Comparison of ENCODE assay signal across 22 cellular contexts in genomic region chr1:89871768-89872473, GRCh38. TPM values are rescaled to one million over a fixed set of nuclear protein-coding genes. Genes with fewer than 3 reads are reported as not detected.
A peak's percentile ranks its signal among the peaks of the same experiment; 100 is the strongest.
DNase-seq lines count a peak whose midpoint lies in the region; ATAC-seq and TF ChIP-seq lines count a peak whose summit lies in the region.
"Had no signal": no experiment of that assay in that cellular context is flagged by ENCODE, and none has a peak within 500 bp of the region (broad histone marks: within the 10 kb centered on the region; RNA-seq: fewer than 3 reads in every experiment).

No MANE protein-coding gene starts in this region.

- 0 out of 3 replicates have a peak overlapping the region, but pooled peaks have one; percentile 25 for H2BK15ac ChIP-seq in IMR-90 (ENCODE audit: low read depth, low read length)

- no peak for TF ChIP-seq RAD21 in IMR-90 (IDR thresholded peaks at IDR 0.05; ENCODE audit: low read length)

- H3K27ac Mint-ChIP-seq in CD4-positive, CD25-positive, alpha-beta regulatory T cell: peak overlapping the region; percentile 7 to 58 (median 44)
- H3K27ac Mint-ChIP-seq: nephron progenitor cell had no signal

- in situ Hi-C loops in IMR-90 (cut with MboI; ENCODE audit: low sequenced_read_pairs): no loop called here

- H3K4me2 ChIP-seq in IMR-90 (ENCODE audit: low read depth, low read length): no peak overlapping the region

- H4K20me1 ChIP-seq in IMR-90 (ENCODE audit: insufficient read depth, low read length): no peaks in the 10 kb centered on the region

- dilution Hi-C loops in IMR-90 (cut with HindIII; ENCODE audit: low sequenced_read_pairs, unreplicated experiment): no loop called here

- peak overlapping the region in 1 of 4 donors; percentile 10 for H3K4me3 Mint-ChIP-seq in CD4-positive, CD25-positive, alpha-beta regulatory T cell
- H3K4me3 Mint-ChIP-seq: nephron progenitor cell had no signal

- H3K9me3 Mint-ChIP-seq in CD4-positive, CD25-positive, alpha-beta regulatory T cell: no peaks in the 10 kb centered on the region
- H3K9me3 Mint-ChIP-seq: activated T-helper 17 cell treated with anti-CD3 and anti-CD28 coated beads, Interleukin-2, amount 50 U/mL, for 72 hours; nephron progenitor cell had no signal

- no peak overlapping the region for H3K9ac ChIP-seq in IMR-90 (ENCODE audit: low read depth, low read length)
- no peak overlapping the region for H3K9ac ChIP-seq in endocrine pancreas (ENCODE audit: control insufficient read depth, insufficient read depth, low read length)

- TF ChIP-seq CTCF in IMR-90 (conservative IDR thresholded peaks at IDR 0.05; ENCODE audit: low read depth, low read length) (no peak), right lobe of liver (IDR thresholded peaks at IDR 0.05) (no peak), esophagus muscularis mucosa (IDR thresholded peaks at IDR 0.05) (no peak)

- peaks cover 18 to 79% (median 52%) of the 10 kb centered on the region in 4 donors for H3K4me1 Mint-ChIP-seq in CD4-positive, CD25-positive, alpha-beta regulatory T cell

- peaks cover 2% of the 10 kb centered on the region for H3K36me3 ChIP-seq in CD4-positive, CD25-positive, alpha-beta regulatory T cell (ENCODE audit: control insufficient read depth, insufficient read depth, low read length)
- H3K36me3 ChIP-seq in IMR-90 (ENCODE audit: control insufficient read depth, insufficient read depth, low read length) (peaks cover 3% of the 10 kb centered on the region), endocrine pancreas (ENCODE audit: control insufficient read depth, insufficient read depth, low read length) (no peaks in the 10 kb centered on the region), right lobe of liver (peaks cover 0 to 9% (median 0%) of the 10 kb centered on the region in 4 donors), esophagus muscularis mucosa (peaks cover 0 to 17% (median 7%) of the 10 kb centered on the region in 4 donors)
- H3K36me3 ChIP-seq: ascending aorta, ovary had no signal

- no peaks in the 10 kb centered on the region; the same call in 1 of the 2 replicates for H3K9me1 ChIP-seq in IMR-90 (ENCODE audit: insufficient read depth, low read length)

- no peaks in the 10 kb centered on the region for H3K27me3 ChIP-seq in CD4-positive, CD25-positive, alpha-beta regulatory T cell (ENCODE audit: control insufficient read depth, insufficient read depth, low read length)
- H3K27me3 ChIP-seq in IMR-90 (ENCODE audit: control insufficient read depth, insufficient read depth, low read length): no peaks in the 10 kb centered on the region
- H3K27me3 ChIP-seq in endocrine pancreas (ENCODE audit: control insufficient read depth, insufficient read depth, low read length): no peaks in the 10 kb centered on the region
- no peaks in the 10 kb centered on the region for H3K27me3 ChIP-seq in right lobe of liver
- H3K27me3 ChIP-seq in esophagus muscularis mucosa: no peaks in the 10 kb centered on the region
- H3K27me3 ChIP-seq: ascending aorta, ovary, tibial artery had no signal

- H3K27ac ChIP-seq in CD4-positive, CD25-positive, alpha-beta regulatory T cell (ENCODE audit: insufficient read depth, low read length, poor library complexity, severe bottlenecking): no peak overlapping the region
- H3K27ac ChIP-seq in IMR-90 (ENCODE audit: insufficient read depth, low read length) (no peak overlapping the region), right lobe of liver (peak overlapping the region; percentile 0 to 84 (median 69)), esophagus muscularis mucosa (replicated peaks in 1 of 4) (no peak overlapping the region)
- H3K27ac ChIP-seq: ascending aorta, ovary, tibial artery had no signal

- peaks cover 17% of the 10 kb centered on the region for H3K4me1 ChIP-seq in CD4-positive, CD25-positive, alpha-beta regulatory T cell (ENCODE audit: control insufficient read depth, insufficient read depth, low read length, poor library complexity, severe bottlenecking)
- H3K4me1 ChIP-seq in IMR-90 (ENCODE audit: control insufficient read depth, insufficient read depth, low read length): no peaks in the 10 kb centered on the region; the same call in 1 of the 2 replicates
- H3K4me1 ChIP-seq in endocrine pancreas (ENCODE audit: control insufficient read depth, insufficient read depth, low read length): peaks cover 24% of the 10 kb centered on the region
- H3K4me1 ChIP-seq in right lobe of liver: peaks cover 0 to 21% (median 4%) of the 10 kb centered on the region in 4 donors
- H3K4me1 ChIP-seq in esophagus muscularis mucosa: peaks cover 1 to 12% (median 9%) of the 10 kb centered on the region in 4 donors
- H3K4me1 ChIP-seq: ascending aorta, tibial artery had no signal

- CTCF ChIA-PET in IMR-90 (lab: Yijun Ruan, JAX): no interaction called here

- peaks cover 45% of the 10 kb centered on the region for H3K36me3 Mint-ChIP-seq in CD4-positive, CD25-positive, alpha-beta regulatory T cell

- no peak overlapping the region for H2AFZ ChIP-seq in IMR-90 (replicated peaks; ENCODE audit: low read length, poor library complexity)

- H3K79me1 ChIP-seq in IMR-90 (ENCODE audit: low read depth in 1 of 2, low read length in 2 of 2): peaks cover 13 to 34% of the 10 kb centered on the region in 2 experiments

- no peak for TF ChIP-seq EP300 in esophagus muscularis mucosa (IDR thresholded peaks at IDR 0.05)

- H3K9me3 ChIP-seq in CD4-positive, CD25-positive, alpha-beta regulatory T cell (ENCODE audit: control insufficient read depth in 2 of 2, low read length in 2 of 2): no peaks in the 10 kb centered on the region
- H3K9me3 ChIP-seq in IMR-90 (ENCODE audit: control insufficient read depth, insufficient read depth, low read length): no peaks in the 10 kb centered on the region
- no peaks in the 10 kb centered on the region for H3K9me3 ChIP-seq in endocrine pancreas (ENCODE audit: control insufficient read depth, low read length)
- H3K9me3 ChIP-seq in right lobe of liver: no peaks in the 10 kb centered on the region
- no peaks in the 10 kb centered on the region for H3K9me3 ChIP-seq in esophagus muscularis mucosa
- H3K9me3 ChIP-seq: ascending aorta, ovary, tibial artery had no signal

- H4K5ac ChIP-seq in IMR-90 (ENCODE audit: low read depth, low read length): no peak overlapping the region

- no TSS peak for BruUV-seq in IMR-90 (replicated peaks; lab: Mats Ljungman, UMichigan)

- no peak overlapping the region for H3K18ac ChIP-seq in IMR-90 (ENCODE audit: low read depth, low read length)

- WGBS in IMR-90 (ENCODE audit: extremely low coverage in 2 of 2, insufficient read length in 1 of 2), 2 experiments: 90% methylated on average over 3 of the region's 9 CpGs; no CpG with 5 or more reads in 1 of the 2 experiments
- WGBS in right lobe of liver (ENCODE audit: insufficient coverage, low coverage, low lambda C conversion rate, missing lambda C conversion rate): 44% methylated on average over 9 of the region's 9 CpGs
- 93% methylated on average over 9 of the region's 9 CpGs for WGBS in esophagus muscularis mucosa

- H4K91ac ChIP-seq in IMR-90 (ENCODE audit: insufficient read depth, low read depth, low read length): no peak overlapping the region

- H2AK5ac ChIP-seq in IMR-90 (ENCODE audit: low read depth, low read length): no peak overlapping the region

- H2BK20ac ChIP-seq in IMR-90 (ENCODE audit: low read depth, low read length): no peak overlapping the region

- H3K56ac ChIP-seq in IMR-90 (ENCODE audit: extremely low read depth, insufficient read depth, low read length): no peak overlapping the region

- no peak overlapping the region for H2BK120ac ChIP-seq in IMR-90 (ENCODE audit: low read depth, low read length)

- H3K23ac ChIP-seq in IMR-90 (ENCODE audit: low read depth, low read length): no peak overlapping the region

- H3K14ac ChIP-seq in IMR-90 (replicated peaks; ENCODE audit: low read depth, low read length): no peak overlapping the region

- no peak overlapping the region for H2AK9ac ChIP-seq in IMR-90 (replicated peaks; ENCODE audit: low read depth, low read length, poor library complexity)

- H3K4ac ChIP-seq in IMR-90 (ENCODE audit: low read depth, low read length): no peak overlapping the region

- no peak for TF ChIP-seq POLR2A in IMR-90 (IDR thresholded peaks at IDR 0.05; ENCODE audit: low read depth, low read length)
- TF ChIP-seq POLR2A in right lobe of liver (IDR thresholded peaks at IDR 0.05): peak; percentile 39
- TF ChIP-seq POLR2A in esophagus muscularis mucosa (IDR thresholded peaks at IDR 0.05; ENCODE audit: low read depth): no peak

- no peak overlapping the region for H3K4me3 ChIP-seq in CD4-positive, CD25-positive, alpha-beta regulatory T cell (ENCODE audit: low read depth, low read length)
- H3K4me3 ChIP-seq in IMR-90 (ENCODE audit: insufficient read depth, low read depth, low read length) (no peak overlapping the region), endocrine pancreas (ENCODE audit: control insufficient read depth, insufficient read depth, low read length) (peak overlapping the region; percentile 57), right lobe of liver (peak overlapping the region in 1 of 3 donors; percentile 26), esophagus muscularis mucosa (no peak overlapping the region)
- H3K4me3 ChIP-seq: ascending aorta, ovary, tibial artery had no signal

- H4K8ac ChIP-seq in IMR-90 (ENCODE audit: low read depth in 2 of 2, low read length in 2 of 2): no peak overlapping the region

- H2BK5ac ChIP-seq in IMR-90 (ENCODE audit: low read depth, low read length, poor library complexity, severe bottlenecking): no peak overlapping the region

- no peaks in the 10 kb centered on the region for H3K27me3 Mint-ChIP-seq in CD4-positive, CD25-positive, alpha-beta regulatory T cell
- H3K27me3 Mint-ChIP-seq: activated naive CD8-positive, alpha-beta T cell; activated T-helper 17 cell treated with anti-CD3 and anti-CD28 coated beads, Interleukin-2, amount 50 U/mL, for 72 hours had no signal

- intact Hi-C loops in IMR-90 (cut with micrococcal nuclease) (no loop called here), right lobe of liver (cut with DNase I) (no loop called here), esophagus muscularis mucosa (cut with DNase I) (no loop called here)

- no peak for DNase-seq in CD4-positive, CD25-positive, alpha-beta regulatory T cell
- no peak for DNase-seq in IMR-90
- peak in 1 of 3 donors; percentile 56 for DNase-seq in right lobe of liver
- no peak for DNase-seq in activated CD4-positive, CD25-positive, alpha-beta regulatory T cell (lab: John Stamatoyannopoulos, UW)
- no peak for DNase-seq in RKO (ENCODE audit: low spot score)
- no peak for DNase-seq in esophagus muscularis mucosa (ENCODE audit: extremely low spot score)
- DNase-seq: activated CD4-positive, alpha-beta T cell treated with anti-CD3 and anti-CD28 coated beads, Interleukin-2, amount 50 U/mL, for 48 hours; activated CD8-positive, alpha-beta memory T cell treated with anti-CD3 and anti-CD28 coated beads, Interleukin-2, amount 50 U/mL, for 48 hours; central memory CD4-positive, alpha-beta T cell; KG1; MM.1S; NCI-H1417 treated with DMSO at 0.1 percent for 48 hours; nephron progenitor cell; ovary; stimulated activated CD4-positive, alpha-beta T cell treated with anti-CD3 and anti-CD28 coated beads, Interleukin-4, amount 100 ng/mL, for 4 hours; stimulated activated naive CD4-positive, alpha-beta T cell; tibial artery had no signal

- POLR2A ChIA-PET in IMR-90 (lab: Charles Lee; ENCODE audit: unreplicated experiment): no interaction called here

- no peak for ATAC-seq in CD4-positive, CD25-positive, alpha-beta regulatory T cell (ENCODE audit: low read depth in 2 of 2)
- ATAC-seq in IMR-90 (ENCODE audit: low read depth) (no peak), right lobe of liver (peak; percentile 65 to 92 (median 82)), HG02884 (IDR thresholded peaks at IDR 0.05; ENCODE audit: unreplicated experiment) (no peak)
- ATAC-seq: activated T-helper 17 cell treated with anti-CD3 and anti-CD28 coated beads, Interleukin-2, amount 50 U/mL, for 72 hours had no signal

RNA-seq across cellular contexts. Expression of gene LRRC8D, which starts 51.1 kb away (rescaled TPM):
- 23.6 TPM for total RNA-seq in CD4-positive, CD25-positive, alpha-beta regulatory T cell
- 10 to 100 TPM; 45.4 to 69.0 (median 56.8) TPM for polyA plus RNA-seq in CD4-positive, CD25-positive, alpha-beta regulatory T cell
- total RNA-seq in IMR-90 (2012; rRNA removed): 34.7 and 35.3 TPM in 2 replicates
- 30.7 and 34.1 TPM in 2 replicates for polyA plus RNA-seq in IMR-90 (2012; rRNA removed)
- polyA plus RNA-seq in IMR-90 (2012; cell fraction: cytosol; rRNA removed): 29.8 and 40.6 TPM in 2 replicates
- 12.1 and 17.4 TPM in 2 replicates for polyA plus RNA-seq in IMR-90 (2012; cell fraction: nucleus; rRNA removed; ENCODE audit: low replicate concordance)
- total RNA-seq in right lobe of liver: 10 to 100 TPM; 11.5 to 22.1 (median 19.3) TPM
- 10 to 100 TPM in 1 of 4 donors, 1 to 10 TPM in 3; 4.2 to 10.4 (median 6.6) TPM for total RNA-seq in esophagus muscularis mucosa

Comparison
In these comparisons a context has a peak if more than half of its experiments do, and no peak if none do; other contexts are left out.
1. ATAC-seq: peak in right lobe of liver (4 of 4); none in CD4-positive, CD25-positive, alpha-beta regulatory T cell (0 of 2), IMR-90 (single experiment) and HG02884 (single experiment).
2. H3K27ac ChIP-seq: peak in right lobe of liver (3 of 3); none in CD4-positive, CD25-positive, alpha-beta regulatory T cell (single experiment), IMR-90 (single experiment) and esophagus muscularis mucosa (0 of 4).